8 cellular contexts compared by ENCODE assay signal in the genomic region with DNA sequence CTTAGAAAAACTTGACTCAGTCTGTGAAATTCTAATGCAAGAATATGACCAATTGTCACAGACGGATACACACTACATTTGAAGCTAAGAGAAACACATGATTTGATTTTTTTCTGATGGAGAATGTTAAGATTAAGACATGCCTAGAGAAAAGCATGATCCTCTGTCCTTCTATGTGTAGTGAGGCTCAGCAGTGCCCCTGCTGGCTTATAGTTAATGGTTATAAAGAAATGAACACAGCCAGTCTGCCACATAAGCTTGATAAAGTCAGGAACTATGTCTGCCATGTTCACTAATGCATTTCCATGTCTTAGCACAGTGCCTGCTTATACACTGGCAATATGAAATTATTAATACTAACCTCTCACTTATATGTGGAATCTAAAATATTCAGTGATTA.
DNase-seq lines count a peak whose midpoint lies in the region; ATAC-seq and TF ChIP-seq lines count a peak whose summit lies in the region.

No MANE protein-coding gene starts in this region.

- CTCF ChIA-PET in Calu3 (lab: Charles Lee) = interaction anchor here (0.6 to 1.7 kb wide), 3 partner anchors 125 to 519 kb away, joined by 3 to 8 read pairs (median 3); no protein-coding TSS in a partner anchor

- no peaks in the 10 kb centered on the region for H3K4me1 ChIP-seq in right lobe of liver

- H3K4me3 ChIP-seq in right lobe of liver = no peak overlapping the region

- H3K36me3 Mint-ChIP-seq in Calu3 (ENCODE audit: insufficient read depth, unreplicated experiment) = no peaks in the 10 kb centered on the region

- no peaks in the 10 kb centered on the region for H3K27me3 Mint-ChIP-seq in Calu3 (ENCODE audit: unreplicated experiment)

- no peak overlapping the region for H3K27ac Mint-ChIP-seq in Calu3 (ENCODE audit: unreplicated experiment)

- intact Hi-C loops in Calu3 (cut with micrococcal nuclease; ENCODE audit: unreplicated experiment) (loop anchor here (1.0 to 10.0 kb wide), 2 partner anchors 276 to 380 kb away; no protein-coding TSS in a partner anchor), right lobe of liver (cut with DNase I) (no loop called here), posterior cingulate gyrus (cut with DNase I) (no loop called here)

- TF ChIP-seq CTCF in Calu3 (IDR thresholded peaks at IDR 0.05; ENCODE audit: unreplicated experiment) = peak; percentile 22
- TF ChIP-seq CTCF in right lobe of liver (IDR thresholded peaks at IDR 0.05) = peak; percentile 33 to 46 (median 40)

- no peak overlapping the region for H3K4me3 Mint-ChIP-seq in Calu3 (ENCODE audit: low read depth, unreplicated experiment)

- ATAC-seq in HG02884 (IDR thresholded peaks at IDR 0.05; ENCODE audit: unreplicated experiment) (peak; percentile 57), right lobe of liver (peak; percentile 52 to 66 (median 58)), GM19452 (IDR thresholded peaks at IDR 0.05; ENCODE audit: unreplicated experiment) (no peak), HG02840 (IDR thresholded peaks at IDR 0.05; ENCODE audit: low FRiP score, unreplicated experiment) (no peak)

- H3K27me3 ChIP-seq in right lobe of liver = no peaks in the 10 kb centered on the region

- H3K36me3 ChIP-seq in right lobe of liver = no peaks in the 10 kb centered on the region

- no peaks in the 10 kb centered on the region for H3K9me3 ChIP-seq in right lobe of liver

- H3K4me1 Mint-ChIP-seq in Calu3 (ENCODE audit: low read depth, unreplicated experiment) = no peaks in the 10 kb centered on the region

- H3K27ac ChIP-seq in right lobe of liver = no peak overlapping the region

- BruUV-seq in Calu3 (replicated peaks; lab: Mats Ljungman, UMichigan) = no TSS peak

- WGBS in right lobe of liver (ENCODE audit: insufficient coverage, low coverage, low lambda C conversion rate, missing lambda C conversion rate) = 63% methylated on average over 1 of the region's 1 CpG

- no peaks in the 10 kb centered on the region for H3K9me3 Mint-ChIP-seq in Calu3 (ENCODE audit: low read depth, unreplicated experiment)

- TF ChIP-seq POLR2A in right lobe of liver (IDR thresholded peaks at IDR 0.05) = no peak

- DNase-seq in Calu3 (peak; percentile 38), SW480 (ENCODE audit: low spot score) (peak; percentile 23), right lobe of liver (no peak), mucosa of gallbladder (ENCODE audit: low spot score) (no peak), posterior cingulate gyrus (no peak)

Comparison
In these comparisons a context has a peak if more than half of its experiments do, and no peak if none do; other contexts are left out.
1. DNase-seq: peak in Calu3 (single experiment) and SW480 (single experiment); none in right lobe of liver (0 of 3), mucosa of gallbladder (single experiment) and posterior cingulate gyrus (0 of 10).
2. ATAC-seq: peak in HG02884 (single experiment) and right lobe of liver (4 of 4); none in GM19452 (single experiment) and HG02840 (single experiment).